ENCODE assay signal across 8 cellular contexts in genomic region chr16:29961479-29962343, GRCh38. TPM values are rescaled to one million over a fixed set of nuclear protein-coding genes. Genes with fewer than 3 reads are reported as not detected.
DNase-seq lines count a peak whose midpoint lies in the region; ATAC-seq, FAIRE-seq and TF ChIP-seq lines count a peak whose summit lies in the region.

TMEM219 (plus strand) TSS chr16:29962079; CDS start chr16:29963144, 1,065 bp downstream.

- peak; percentile 71 for TF ChIP-seq RAD21 in HepG2 (CRISPR knock-in tag; IDR thresholded peaks at IDR 0.05)

- H3K9me3 ChIP-seq in HepG2 (ENCODE audit: low read length) = no peaks in the 10 kb centered on the region

- H3K4me1 ChIP-seq in HepG2 (ENCODE audit: insufficient read depth, low read length) = peaks cover 56% of the 10 kb centered on the region

- no peak for FAIRE-seq in HepG2 (lab: Jason Lieb, UNC)

- H3K4me1 Mint-ChIP-seq in dendritic cell treated with granulocyte-macrophage colony-stimulating factor and Interleukin-4, amounts not matched to agents 40 ng/mL and 50 ng/mL, for 4 days (ENCODE audit: low read depth) = peaks cover 17% of the 10 kb centered on the region

- H3K9me3 Mint-ChIP-seq in dendritic cell treated with granulocyte-macrophage colony-stimulating factor and Interleukin-4, amounts not matched to agents 40 ng/mL and 50 ng/mL, for 4 days = no peaks in the 10 kb centered on the region

- H3K27ac Mint-ChIP-seq in dendritic cell treated with granulocyte-macrophage colony-stimulating factor and Interleukin-4, amounts not matched to agents 40 ng/mL and 50 ng/mL, for 4 days = peak within 1 kb of the TSS; percentile 96

- POLR2A ChIA-PET in HepG2 (lab: Yijun Ruan, JAX) = interaction anchor here (0.8 to 4.6 kb wide), 17 partner anchors 10 to 446 kb away, joined by 3 to 47 read pairs (median 4); partner anchors contain the start of genes CDIPT, HIRIP3, INO80E and KCTD13

- DNase-seq in Ammon's horn (ENCODE audit: low spot score) (peak; percentile 90), GM19238 (ENCODE audit: insufficient read length, low spot score) (peak; percentile 97), NCI-H748 (lab: John Stamatoyannopoulos, UW; ENCODE audit: unreplicated experiment) (peak; percentile 86), HepG2 (ENCODE audit: low spot score) (peak; percentile 81)
- peak; percentile 91 for DNase-seq in activated CD4-positive, alpha-beta T cell treated with anti-CD3 and anti-CD28 coated beads, Interleukin-2, amount 50 U/mL, for 1 hour
- DNase-seq in stimulated activated CD4-positive, alpha-beta T cell treated with anti-CD3 and anti-CD28 coated beads, Interleukin-4, amount 100 ng/mL, for 1 hour = peak; percentile 93

- TF ChIP-seq EP300 in HepG2 (IDR thresholded peaks at IDR 0.05; ENCODE audit: low read depth in 2 of 2, low read length in 2 of 2) = no peak
- TF ChIP-seq EP300 in HepG2 (CRISPR knock-in tag; IDR thresholded peaks at IDR 0.05; ENCODE audit: borderline replicate concordance) = peak; percentile 27; the same call in 1 of the 2 replicates

- peak within 1 kb of the TSS; percentile 68 for H2AFZ ChIP-seq in HepG2 (ENCODE audit: low read length)

- peak within 1 kb of the TSS; percentile 80 for H3K9ac ChIP-seq in HepG2 (ENCODE audit: insufficient read depth, low read depth, low read length)

- H3K4me3 Mint-ChIP-seq in dendritic cell treated with granulocyte-macrophage colony-stimulating factor and Interleukin-4, amounts not matched to agents 40 ng/mL and 50 ng/mL, for 4 days = peak within 1 kb of the TSS; percentile 76

- no peaks in the 10 kb centered on the region for H3K27me3 Mint-ChIP-seq in dendritic cell treated with granulocyte-macrophage colony-stimulating factor and Interleukin-4, amounts not matched to agents 40 ng/mL and 50 ng/mL, for 4 days

- H3K4me2 ChIP-seq in HepG2 (ENCODE audit: low read depth, low read length) = peak within 1 kb of the TSS; percentile 97

- intact Hi-C loops in dendritic cell treated with granulocyte-macrophage colony-stimulating factor and Interleukin-4, amounts not matched to agents 40 ng/mL and 50 ng/mL, for 4 days (cut with micrococcal nuclease) = loop anchor here (1.0 to 5.0 kb wide), 2 partner anchors 59 to 98 kb away; partner anchors contain the start of genes ASPHD1 and CDIPT
- intact Hi-C loops in HepG2 (cut with micrococcal nuclease; ENCODE audit: unreplicated experiment) = loop anchor here (1.0 to 5.0 kb wide), 4 partner anchors 34 to 98 kb away; partner anchors contain the start of genes ASPHD1, CDIPT, HIRIP3 and INO80E

- ATAC-seq in HG03442 (IDR thresholded peaks at IDR 0.05; ENCODE audit: unreplicated experiment) (peak; percentile 88), HepG2 (peak; percentile 78)

- BruUV-seq in HepG2 (replicated peaks; lab: Mats Ljungman, UMichigan) = TSS peak; percentile 92

- peak within 1 kb of the TSS; percentile 81 for H3K27ac ChIP-seq in HepG2 (ENCODE audit: extremely low read length, insufficient read depth, low read length)

- H3K4me3 ChIP-seq in HepG2 (replicated peaks in 1 of 3; ENCODE audit: insufficient read depth in 1 of 3, low read depth in 2 of 3, low read length in 3 of 3) = peak within 1 kb of the TSS; percentile 65 to 87 (median 80)

- no peaks in the 10 kb centered on the region for H3K79me2 ChIP-seq in HepG2 (ENCODE audit: insufficient read depth, low read length)

- H3K36me3 ChIP-seq in HepG2 (replicated peaks in 1 of 2; ENCODE audit: control insufficient read depth in 1 of 2, insufficient read depth in 2 of 2, low read length in 2 of 2) = no peaks in the 10 kb centered on the region

- peaks cover 41% of the 10 kb centered on the region for H3K36me3 Mint-ChIP-seq in dendritic cell treated with granulocyte-macrophage colony-stimulating factor and Interleukin-4, amounts not matched to agents 40 ng/mL and 50 ng/mL, for 4 days (ENCODE audit: low read depth)

- no peak; the same call in 1 of the 2 replicates for TF ChIP-seq CTCF in HepG2 (CRISPR knock-in tag; IDR thresholded peaks at IDR 0.05)

- peak; percentile 70 to 89 for TF ChIP-seq POLR2A in HepG2 (IDR thresholded peaks at IDR 0.05; ENCODE audit: insufficient read depth in 1 of 2, low read depth in 2 of 2, low read length in 2 of 2)

- 3% methylated on average over 38 of the region's 75 CpGs for WGBS in HepG2 (ENCODE audit: low lambda C conversion rate)

- no peaks in the 10 kb centered on the region for H4K20me1 ChIP-seq in HepG2 (ENCODE audit: insufficient read depth, low read length)

- CTCF ChIA-PET in HepG2 (lab: Yijun Ruan, JAX; ENCODE audit: low intra/inter-chr PET ratio, low total read pairs) = no interaction called here

- in situ Hi-C loops in HepG2 (cut with HindIII; ENCODE audit: extremely low pct_ligation_motif_present, low pct_unique_long_range_greater_than_20kb) = loop anchor here (5.0 kb wide), 1 partner anchor 34 kb away; the partner anchor contains the start of gene KCTD13

- no peaks in the 10 kb centered on the region; a peak in 1 of 5 replicates for H3K27me3 ChIP-seq in HepG2 (ENCODE audit: control insufficient read depth in 1 of 2, insufficient read depth in 2 of 2, low read length in 2 of 2)

TF ChIP-seq in HepG2, 621 proteins besides CTCF, POLR2A, EP300 and RAD21 (continues in another document):
- no peak for TF ChIP-seq SRF (IDR thresholded peaks at IDR 0.05; ENCODE audit: low read depth, low read length)
- no peak for TF ChIP-seq PRDM4 (CRISPR knock-in tag; IDR thresholded peaks at IDR 0.05; ENCODE audit: borderline replicate concordance)
- no peak; the same call in 1 of the 2 replicates for TF ChIP-seq ZNF580 (CRISPR knock-in tag; IDR thresholded peaks at IDR 0.05; ENCODE audit: borderline replicate concordance, low read depth)
- TF ChIP-seq ETV5 (CRISPR knock-in tag; IDR thresholded peaks at IDR 0.05; ENCODE audit: borderline replicate concordance) = peak; percentile 55
- TF ChIP-seq ZKSCAN1 (IDR thresholded peaks at IDR 0.05; ENCODE audit: low read length) = no peak
- TF ChIP-seq HOXD1 (CRISPR knock-in tag; IDR thresholded peaks at IDR 0.05) = no peak
- TF ChIP-seq EHMT2 (IDR thresholded peaks at IDR 0.05; ENCODE audit: borderline replicate concordance, low read depth, low read length) = no peak
- no peak for TF ChIP-seq ATF7 (IDR thresholded peaks at IDR 0.05)
- no peak for TF ChIP-seq ATF7 (CRISPR knock-in tag; IDR thresholded peaks at IDR 0.05)
- peak; percentile 8; the same call in 1 of the 2 replicates for TF ChIP-seq ZSCAN9 (CRISPR knock-in tag; IDR thresholded peaks at IDR 0.05; ENCODE audit: borderline replicate concordance)
- no peak for TF ChIP-seq ZFP62 (CRISPR knock-in tag; IDR thresholded peaks at IDR 0.05)
- no peak for TF ChIP-seq U2AF2 (IDR thresholded peaks at IDR 0.05; ENCODE audit: low read depth, low read length)
- TF ChIP-seq RARG (CRISPR knock-in tag; IDR thresholded peaks at IDR 0.05; ENCODE audit: low read depth) = no peak
- no peak for TF ChIP-seq ZNF343 (CRISPR knock-in tag; IDR thresholded peaks at IDR 0.05)
- TF ChIP-seq PPARG (CRISPR knock-in tag; conservative IDR thresholded peaks at IDR 0.05) = no peak
- TF ChIP-seq ZNF550 (CRISPR knock-in tag; IDR thresholded peaks at IDR 0.05; ENCODE audit: borderline replicate concordance) = peak; percentile 40; the same call in 1 of the 2 replicates

RNA-seq across cellular contexts. Expression of gene TMEM219, which starts in this region (rescaled TPM):
- 64.5 and 105 TPM in 2 replicates for total RNA-seq in HepG2 (2016; rRNA removed; fragmentation: Illumina TruSeq; extraction: Trizol)
- 761 and 811 TPM in 2 replicates for total RNA-seq in HepG2 (2016; cell fraction: cytosol; rRNA removed; fragmentation: Illumina TruSeq; extraction: Trizol; ENCODE audit: low read depth)
- total RNA-seq in HepG2 (2016; cell fraction: insoluble cytoplasmic fraction; rRNA removed; fragmentation: Illumina TruSeq; extraction: Trizol) = 62.0 and 109 TPM in 2 replicates
- 407 and 415 TPM in 2 replicates for total RNA-seq in HepG2 (2016; cell fraction: membrane; rRNA removed; fragmentation: Illumina TruSeq; extraction: Trizol)
- total RNA-seq in HepG2 (2016; cell fraction: nucleus; rRNA removed; fragmentation: Illumina TruSeq; extraction: Trizol) = 62.1 and 65.6 TPM in 2 replicates
- 115 and 151 TPM in 2 replicates for polyA plus RNA-seq in HepG2 (2011; rRNA removed)
- polyA plus RNA-seq in HepG2 (2011; cell fraction: cytosol; rRNA removed) = 126 and 145 TPM in 2 replicates
- polyA plus RNA-seq in HepG2 (2011; cell fraction: nucleus; rRNA removed) = 259 and 324 TPM in 2 replicates
- polyA plus RNA-seq in HepG2 (2012) = 94.7 and 126 TPM in 2 replicates
- 761 and 764 TPM in 2 replicates for polyA plus RNA-seq in HepG2 (2016; cell fraction: cytosol; fragmentation: Illumina TruSeq; extraction: Trizol; ENCODE audit: low read depth)
- 53.8 and 60.5 TPM in 2 replicates for polyA plus RNA-seq in HepG2 (2016; cell fraction: insoluble cytoplasmic fraction; fragmentation: Illumina TruSeq; extraction: Trizol; ENCODE audit: low read depth)
- 363 and 365 TPM in 2 replicates for polyA plus RNA-seq in HepG2 (2016; cell fraction: membrane; fragmentation: Illumina TruSeq; extraction: Trizol; ENCODE audit: low read depth)
- polyA plus RNA-seq in HepG2 (2016; cell fraction: nucleus; fragmentation: Illumina TruSeq; extraction: Trizol; ENCODE audit: insufficient read depth, low read depth) = 104 and 107 TPM in 2 replicates
- polyA minus RNA-seq in HepG2 (2011; rRNA and poly(A)+ RNA removed; ENCODE audit: low replicate concordance) = 49.5 and 97.0 TPM in 2 replicates
- 34.3 and 40.4 TPM in 2 replicates for polyA minus RNA-seq in HepG2 (2011; cell fraction: cytosol; rRNA and poly(A)+ RNA removed)
- polyA minus RNA-seq in HepG2 (2011; cell fraction: nucleus; rRNA and poly(A)+ RNA removed) = 48.5 and 65.4 TPM in 2 replicates

Comparison
In these comparisons a context has a peak if more than half of its experiments do, and no peak if none do; other contexts are left out.
1. Peak in every context shown above with its lines: DNase-seq, ATAC-seq, H3K4me3 ChIP-seq and H3K27ac ChIP-seq.